In genomic region chr6:8149350-8149749, GRCh38 we compare ENCODE assay signal across 31 cellular contexts.
"Had no signal": no experiment of that assay in that cellular context is flagged by ENCODE, and none has a peak within 500 bp of the region (broad histone marks: within the 10 kb centered on the region; RNA-seq: fewer than 3 reads in every experiment).

No MANE protein-coding gene starts in this region.

- H3K4me1 Mint-ChIP-seq: activated CD4-positive, alpha-beta T cell treated with anti-CD3 and anti-CD28 coated beads for 36 hours; activated naive CD8-positive, alpha-beta T cell treated with anti-CD3 and anti-CD28 coated beads for 36 hours had no signal

- H3K27ac Mint-ChIP-seq: activated CD4-positive, alpha-beta memory T cell treated with anti-CD3 and anti-CD28 coated beads for 36 hours; activated CD4-positive, alpha-beta T cell treated with anti-CD3 and anti-CD28 coated beads for 36 hours; activated naive CD4-positive, alpha-beta T cell treated with anti-CD3 and anti-CD28 coated beads for 36 hours; activated naive CD8-positive, alpha-beta T cell treated with anti-CD3 and anti-CD28 coated beads for 36 hours; activated T-helper 1 cell treated with anti-CD3 and anti-CD28 coated beads, Interleukin-12 subunit alpha, Interleukin-12 subunit beta, Interleukin-2, Interleukin-4 antibody, amounts not matched to agents 30 ng/mL and 10 ng/mL and 1 ng/mL, durations not matched to agents 14 hours and 24 hours and 36 hours; T-helper 1 cell treated with Interleukin-12 subunit alpha and Interleukin-12 subunit beta and Interleukin-4 antibody, amounts not matched to agents 30 μg/mL and 1 μg/mL, for 36 hours; T-helper 2 cell treated with Interferon-gamma antibody and Interleukin-4, amounts not matched to agents 5 μg/mL and 100 μg/mL, for 36 hours; WTC11 had no signal

- H3K4me3 Mint-ChIP-seq: activated CD4-positive, alpha-beta memory T cell treated with anti-CD3 and anti-CD28 coated beads for 36 hours; activated CD4-positive, alpha-beta T cell treated with anti-CD3 and anti-CD28 coated beads for 36 hours; activated naive CD4-positive, alpha-beta T cell treated with anti-CD3 and anti-CD28 coated beads for 36 hours; activated naive CD8-positive, alpha-beta T cell treated with anti-CD3 and anti-CD28 coated beads for 36 hours; activated T-cell treated with anti-CD3 and anti-CD28 coated beads, Interleukin-2, amount 50 U/mL, for 4 hours; activated T-helper 1 cell treated with anti-CD3 and anti-CD28 coated beads, Interleukin-12 subunit alpha, Interleukin-12 subunit beta, Interleukin-2, Interleukin-4 antibody, amounts not matched to agents 30 ng/mL and 10 ng/mL and 1 ng/mL, durations not matched to agents 14 hours and 24 hours and 36 hours; T-helper 1 cell treated with Interleukin-12 subunit alpha and Interleukin-12 subunit beta and Interleukin-4 antibody, amounts not matched to agents 30 μg/mL and 1 μg/mL, for 36 hours; T-helper 2 cell treated with Interferon-gamma antibody and Interleukin-4, amounts not matched to agents 5 μg/mL and 100 μg/mL, for 36 hours; WTC11 had no signal

- H3K27me3 ChIP-seq: brain microvascular endothelial cell had no signal

- H3K9me3 Mint-ChIP-seq: activated CD4-positive, alpha-beta memory T cell treated with anti-CD3 and anti-CD28 coated beads for 36 hours; activated naive CD4-positive, alpha-beta T cell treated with anti-CD3 and anti-CD28 coated beads for 36 hours; activated naive CD8-positive, alpha-beta T cell treated with anti-CD3 and anti-CD28 coated beads for 36 hours; activated T-cell treated with anti-CD3 and anti-CD28 coated beads, Interleukin-2, amount 50 U/mL, for 4 hours; activated T-helper 1 cell treated with anti-CD3 and anti-CD28 coated beads, Interleukin-12 subunit alpha, Interleukin-12 subunit beta, Interleukin-2, Interleukin-4 antibody, amounts not matched to agents 30 ng/mL and 10 ng/mL and 1 ng/mL, durations not matched to agents 14 hours and 24 hours and 36 hours; T-helper 1 cell treated with Interleukin-12 subunit alpha and Interleukin-12 subunit beta and Interleukin-4 antibody, amounts not matched to agents 30 μg/mL and 1 μg/mL, for 36 hours; T-helper 2 cell treated with Interferon-gamma antibody and Interleukin-4, amounts not matched to agents 5 μg/mL and 100 μg/mL, for 36 hours; WTC11 had no signal

- ATAC-seq: activated CD4-positive, alpha-beta T cell treated with anti-CD3 and anti-CD28 coated beads for 36 hours; activated CD4-positive, CD25-positive, alpha-beta regulatory T cell treated with anti-CD3 and anti-CD28 coated beads, Interleukin-2, amount 50 U/mL, for 24 hours; activated T-cell treated with anti-CD3 and anti-CD28 coated beads, Interleukin-2, amount 50 U/mL, for 4 hours; Panc1; WTC11 had no signal

- H3K36me3 ChIP-seq: brain microvascular endothelial cell, SJSA1 had no signal

- H3K36me3 Mint-ChIP-seq: activated CD4-positive, alpha-beta memory T cell treated with anti-CD3 and anti-CD28 coated beads for 36 hours; activated naive CD8-positive, alpha-beta T cell treated with anti-CD3 and anti-CD28 coated beads for 36 hours; WTC11 had no signal

- DNase-seq: activated CD4-positive, alpha-beta memory T cell treated with anti-CD3 and anti-CD28 coated beads for 36 hours; activated CD4-positive, alpha-beta T cell treated with anti-CD3 and anti-CD28 coated beads for 36 hours; activated CD4-positive, alpha-beta T cell treated with anti-CD3 and anti-CD28 coated beads, Interleukin-2, amount 50 U/mL, for 1 hour; activated CD8-positive, alpha-beta memory T cell treated with anti-CD3 and anti-CD28 coated beads, Interleukin-2, amount 50 U/mL, for 4 hours; activated gamma-delta T cell treated with Interleukin-2 at 50 U/mL for 16 hours; activated naive CD4-positive, alpha-beta T cell treated with anti-CD3 and anti-CD28 coated beads for 36 hours; activated naive CD8-positive, alpha-beta T cell treated with anti-CD3 and anti-CD28 coated beads for 36 hours; activated T-cell treated with anti-CD3 and anti-CD28 coated beads for 4 hours; activated T-cell treated with anti-CD3 and anti-CD28 coated beads, Interleukin-2, amount 50 U/mL, for 4 hours; amniotic stem cell; aorta; brain microvascular endothelial cell; Kasumi-1; NCI-H1092 treated with DMSO at 0.1 percent for 48 hours; NCI-H1417; NCI-H146; NCI-H187; NCI-H2029 treated with DMSO at 0.1 percent for 48 hours; NCI-H2107; NCI-H226; NCI-H446 treated with DMSO at 0.1 percent for 48 hours; NCI-H524 treated with DMSO at 0.1 percent for 48 hours; SHP77 treated with DMSO at 0.1 percent for 48 hours; SK-N-SH had no signal

- H3K4me3 ChIP-seq: SJSA1 had no signal
